1 cellular context compared by ENCODE assay signal in genomic region chr22:39265143-39265542, GRCh38.
TF ChIP-seq lines count a peak whose summit lies in the region.

No MANE protein-coding gene starts in this region.

TF ChIP-seq in GM23338, 12 proteins besides CTCF, POLR2A, EP300 and RAD21 (continued from another document):
- TF ChIP-seq, protein P1, sequence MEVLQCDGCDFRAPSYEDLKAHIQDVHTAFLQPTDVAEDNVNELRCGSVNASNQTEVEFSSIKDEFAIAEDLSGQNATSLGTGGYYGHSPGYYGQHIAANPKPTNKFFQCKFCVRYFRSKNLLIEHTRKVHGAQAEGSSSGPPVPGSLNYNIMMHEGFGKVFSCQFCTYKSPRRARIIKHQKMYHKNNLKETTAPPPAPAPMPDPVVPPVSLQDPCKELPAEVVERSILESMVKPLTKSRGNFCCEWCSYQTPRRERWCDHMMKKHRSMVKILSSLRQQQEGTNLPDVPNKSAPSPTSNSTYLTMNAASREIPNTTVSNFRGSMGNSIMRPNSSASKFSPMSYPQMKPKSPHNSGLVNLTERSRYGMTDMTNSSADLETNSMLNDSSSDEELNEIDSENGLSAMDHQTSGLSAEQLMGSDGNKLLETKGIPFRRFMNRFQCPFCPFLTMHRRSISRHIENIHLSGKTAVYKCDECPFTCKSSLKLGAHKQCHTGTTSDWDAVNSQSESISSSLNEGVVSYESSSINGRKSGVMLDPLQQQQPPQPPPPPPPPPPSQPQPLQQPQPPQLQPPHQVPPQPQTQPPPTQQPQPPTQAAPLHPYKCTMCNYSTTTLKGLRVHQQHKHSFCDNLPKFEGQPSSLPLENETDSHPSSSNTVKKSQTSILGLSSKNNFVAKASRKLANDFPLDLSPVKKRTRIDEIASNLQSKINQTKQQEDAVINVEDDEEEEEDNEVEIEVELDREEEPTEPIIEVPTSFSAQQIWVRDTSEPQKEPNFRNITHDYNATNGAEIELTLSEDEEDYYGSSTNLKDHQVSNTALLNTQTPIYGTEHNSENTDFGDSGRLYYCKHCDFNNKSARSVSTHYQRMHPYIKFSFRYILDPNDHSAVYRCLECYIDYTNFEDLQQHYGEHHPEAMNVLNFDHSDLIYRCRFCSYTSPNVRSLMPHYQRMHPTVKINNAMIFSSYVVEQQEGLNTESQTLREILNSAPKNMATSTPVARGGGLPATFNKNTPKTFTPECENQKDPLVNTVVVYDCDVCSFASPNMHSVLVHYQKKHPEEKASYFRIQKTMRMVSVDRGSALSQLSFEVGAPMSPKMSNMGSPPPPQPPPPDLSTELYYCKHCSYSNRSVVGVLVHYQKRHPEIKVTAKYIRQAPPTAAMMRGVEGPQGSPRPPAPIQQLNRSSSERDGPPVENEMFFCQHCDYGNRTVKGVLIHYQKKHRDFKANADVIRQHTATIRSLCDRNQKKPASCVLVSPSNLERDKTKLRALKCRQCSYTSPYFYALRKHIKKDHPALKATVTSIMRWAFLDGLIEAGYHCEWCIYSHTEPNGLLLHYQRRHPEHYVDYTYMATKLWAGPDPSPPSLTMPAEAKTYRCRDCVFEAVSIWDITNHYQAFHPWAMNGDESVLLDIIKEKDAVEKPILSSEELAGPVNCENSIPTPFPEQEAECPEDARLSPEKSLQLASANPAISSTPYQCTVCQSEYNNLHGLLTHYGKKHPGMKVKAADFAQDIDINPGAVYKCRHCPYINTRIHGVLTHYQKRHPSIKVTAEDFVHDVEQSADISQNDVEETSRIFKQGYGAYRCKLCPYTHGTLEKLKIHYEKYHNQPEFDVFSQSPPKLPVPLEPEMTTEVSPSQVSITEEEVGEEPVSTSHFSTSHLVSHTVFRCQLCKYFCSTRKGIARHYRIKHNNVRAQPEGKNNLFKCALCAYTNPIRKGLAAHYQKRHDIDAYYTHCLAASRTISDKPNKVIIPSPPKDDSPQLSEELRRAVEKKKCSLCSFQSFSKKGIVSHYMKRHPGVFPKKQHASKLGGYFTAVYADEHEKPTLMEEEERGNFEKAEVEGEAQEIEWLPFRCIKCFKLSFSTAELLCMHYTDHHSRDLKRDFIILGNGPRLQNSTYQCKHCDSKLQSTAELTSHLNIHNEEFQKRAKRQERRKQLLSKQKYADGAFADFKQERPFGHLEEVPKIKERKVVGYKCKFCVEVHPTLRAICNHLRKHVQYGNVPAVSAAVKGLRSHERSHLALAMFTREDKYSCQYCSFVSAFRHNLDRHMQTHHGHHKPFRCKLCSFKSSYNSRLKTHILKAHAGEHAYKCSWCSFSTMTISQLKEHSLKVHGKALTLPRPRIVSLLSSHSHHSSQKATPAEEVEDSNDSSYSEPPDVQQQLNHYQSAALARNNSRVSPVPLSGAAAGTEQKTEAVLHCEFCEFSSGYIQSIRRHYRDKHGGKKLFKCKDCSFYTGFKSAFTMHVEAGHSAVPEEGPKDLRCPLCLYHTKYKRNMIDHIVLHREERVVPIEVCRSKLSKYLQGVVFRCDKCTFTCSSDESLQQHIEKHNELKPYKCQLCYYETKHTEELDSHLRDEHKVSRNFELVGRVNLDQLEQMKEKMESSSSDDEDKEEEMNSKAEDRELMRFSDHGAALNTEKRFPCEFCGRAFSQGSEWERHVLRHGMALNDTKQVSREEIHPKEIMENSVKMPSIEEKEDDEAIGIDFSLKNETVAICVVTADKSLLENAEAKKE (CRISPR knock-in tag; IDR thresholded peaks at IDR 0.05), result no peak
- TF ChIP-seq JUNB (IDR thresholded peaks at IDR 0.05; ENCODE audit: unreplicated experiment) (no peak), NANOG (IDR thresholded peaks at IDR 0.05; ENCODE audit: borderline replicate concordance) (no peak), STAT1 (IDR thresholded peaks at IDR 0.05; ENCODE audit: unreplicated experiment) (no peak), REST (IDR thresholded peaks at IDR 0.05; ENCODE audit: unreplicated experiment) (no peak), ZNF114 (CRISPR knock-in tag; IDR thresholded peaks at IDR 0.05) (no peak), EZH2 (IDR thresholded peaks at IDR 0.05; ENCODE audit: low read depth, unreplicated experiment) (no peak), POLR2AphosphoS5 (IDR thresholded peaks at IDR 0.05; ENCODE audit: low read depth) (no peak)
